Comparison of ENCODE assay signal across 8 cellular contexts in the genomic region with DNA sequence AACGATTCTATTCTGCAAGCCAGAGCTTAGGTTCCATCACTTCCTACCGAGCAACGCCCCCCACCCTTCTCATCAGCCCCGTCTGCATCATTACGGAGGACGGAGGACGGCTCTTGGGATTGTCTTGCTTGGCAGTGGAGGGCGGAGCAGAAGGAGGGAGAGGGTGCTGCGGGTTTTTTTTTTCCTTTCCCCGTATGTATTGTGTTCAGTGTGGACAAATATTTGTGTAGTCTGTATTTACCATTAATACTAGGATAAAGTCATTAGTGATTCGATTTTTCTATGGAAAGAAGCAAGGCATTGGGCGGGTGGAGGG.
DNase-seq lines count a peak whose midpoint lies in the region; ATAC-seq and TF ChIP-seq lines count a peak whose summit lies in the region.
"Had no signal": no experiment of that assay in that cellular context is flagged by ENCODE, and none has a peak within 500 bp of the region (broad histone marks: within the 10 kb centered on the region; RNA-seq: fewer than 3 reads in every experiment).

No MANE protein-coding gene starts in this region.

- TF ChIP-seq POLR2A in esophagus squamous epithelium (IDR thresholded peaks at IDR 0.05): no peak

- intact Hi-C loops in esophagus squamous epithelium (cut with DNase I): loop anchor here (10.0 kb wide), 1 partner anchor 126 kb away; the partner anchor contains the start of gene HIPK2

- peaks cover 0 to 54% (median 9%) of the 10 kb centered on the region in 3 donors for H3K4me1 ChIP-seq in esophagus squamous epithelium

- peak; percentile 2 for ATAC-seq in GM21367 (IDR thresholded peaks at IDR 0.05; ENCODE audit: unreplicated experiment)
- peak; percentile 2 for ATAC-seq in stimulated activated memory B cell treated with anti-CD40 and anti-IgM and Interleukin-4, amounts not matched to agents 10 μg/mL and 1 μg/mL and 100 μg/mL, for 72 hours
- ATAC-seq in HG03378 (IDR thresholded peaks at IDR 0.05; ENCODE audit: unreplicated experiment): no peak
- no peak for ATAC-seq in HG03139 (IDR thresholded peaks at IDR 0.05; ENCODE audit: unreplicated experiment)

- H3K4me1 Mint-ChIP-seq in stimulated activated memory B cell treated with anti-CD40 and anti-IgM and Interleukin-4, amounts not matched to agents 10 μg/mL and 1 μg/mL and 100 μg/mL, for 72 hours: peaks cover 60% of the 10 kb centered on the region

- H3K36me3 Mint-ChIP-seq in stimulated activated memory B cell treated with anti-CD40 and anti-IgM and Interleukin-4, amounts not matched to agents 10 μg/mL and 1 μg/mL and 100 μg/mL, for 72 hours: peaks cover 17% of the 10 kb centered on the region

- peak overlapping the region; percentile 86 for H3K27ac Mint-ChIP-seq in stimulated activated memory B cell treated with anti-CD40 and anti-IgM and Interleukin-4, amounts not matched to agents 10 μg/mL and 1 μg/mL and 100 μg/mL, for 72 hours

- 57 to 73% methylated on average over 11 to 12 of the region's 12 CpGs for WGBS in esophagus squamous epithelium, 2 donors

- H3K27ac ChIP-seq in esophagus squamous epithelium: peak overlapping the region in 3 of 4 donors; percentile 33 to 58 (median 47)

- no peak for TF ChIP-seq CTCF in esophagus squamous epithelium (IDR thresholded peaks at IDR 0.05)

- H3K9me3 ChIP-seq in esophagus squamous epithelium: no peaks in the 10 kb centered on the region

- H3K4me3 ChIP-seq in esophagus squamous epithelium: peak overlapping the region in 1 of 4 donors; percentile 7

- peak overlapping the region; percentile 65 for H3K4me3 Mint-ChIP-seq in stimulated activated memory B cell treated with anti-CD40 and anti-IgM and Interleukin-4, amounts not matched to agents 10 μg/mL and 1 μg/mL and 100 μg/mL, for 72 hours

- H3K27me3 Mint-ChIP-seq in stimulated activated memory B cell treated with anti-CD40 and anti-IgM and Interleukin-4, amounts not matched to agents 10 μg/mL and 1 μg/mL and 100 μg/mL, for 72 hours: no peaks in the 10 kb centered on the region

- H3K9me3 Mint-ChIP-seq in stimulated activated memory B cell treated with anti-CD40 and anti-IgM and Interleukin-4, amounts not matched to agents 10 μg/mL and 1 μg/mL and 100 μg/mL, for 72 hours: no peaks in the 10 kb centered on the region

- DNase-seq in NCI-H1417 (lab: John Stamatoyannopoulos, UW) (peak in 2 of 3 experiments; percentile 75 to 89), esophagus squamous epithelium (lab: John Stamatoyannopoulos, UW) (no peak)
- DNase-seq in activated effector memory CD4-positive, alpha-beta T cell treated with anti-CD3 and anti-CD28 coated beads, Interleukin-2, amount 50 U/mL, for 16 hours: no peak
- DNase-seq: NCI-H1048 had no signal

- peaks cover 0 to 34% (median 0%) of the 10 kb centered on the region in 3 donors for H3K36me3 ChIP-seq in esophagus squamous epithelium

- no peaks in the 10 kb centered on the region for H3K27me3 ChIP-seq in esophagus squamous epithelium

Comparison
In these comparisons a context has a peak if more than half of its experiments do, and no peak if none do; other contexts are left out.
1. ATAC-seq: peak in GM21367 (single experiment) and stimulated activated memory B cell treated with anti-CD40 and anti-IgM and Interleukin-4, amounts not matched to agents 10 μg/mL and 1 μg/mL and 100 μg/mL, for 72 hours (single experiment); none in HG03378 (single experiment) and HG03139 (single experiment).
2. DNase-seq: peak in NCI-H1417 (2 of 3); none in esophagus squamous epithelium (single experiment) and activated effector memory CD4-positive, alpha-beta T cell treated with anti-CD3 and anti-CD28 coated beads, Interleukin-2, amount 50 U/mL, for 16 hours (single experiment).